15 cellular contexts compared by ENCODE assay signal in the genomic region with DNA sequence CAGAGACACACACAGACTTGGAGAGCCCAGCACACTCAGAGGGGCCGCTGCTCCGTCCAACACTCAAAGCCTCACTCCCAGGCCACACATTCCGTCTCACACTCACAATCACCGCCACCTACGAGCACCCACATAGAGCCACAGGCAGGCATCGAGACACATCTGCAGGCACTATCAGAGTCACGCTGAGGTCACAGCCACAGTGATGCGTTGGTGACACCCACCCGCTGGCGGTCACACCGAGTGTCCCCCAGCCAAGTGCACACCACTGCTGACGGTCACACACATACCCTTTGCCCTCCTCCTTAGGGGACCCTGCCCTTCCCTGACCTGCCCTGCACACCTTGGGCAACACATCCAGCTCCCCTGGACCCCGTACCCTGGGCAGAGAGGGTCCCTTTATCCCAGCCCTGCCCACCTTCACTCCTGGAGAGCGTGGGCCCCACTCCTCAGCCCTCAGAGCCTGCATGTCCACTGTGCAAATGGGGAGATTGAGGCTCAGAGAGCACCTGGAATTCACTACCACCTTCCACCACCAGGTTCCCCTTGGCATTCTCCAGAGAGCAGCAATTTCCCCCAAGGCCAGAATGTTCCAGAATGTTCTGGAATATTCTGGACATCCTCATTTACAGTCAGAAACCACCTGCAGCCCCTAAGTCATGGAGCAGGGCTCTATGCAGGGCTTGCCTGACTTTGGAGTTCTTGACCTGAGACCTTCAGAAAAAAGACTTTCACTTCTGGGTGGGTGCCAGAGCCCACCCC. TPM values are rescaled to one million over a fixed set of nuclear protein-coding genes. Genes with fewer than 3 reads are reported as not detected.
DNase-seq lines count a peak whose midpoint lies in the region; ATAC-seq and TF ChIP-seq lines count a peak whose summit lies in the region.
"Had no signal": no experiment of that assay in that cellular context is flagged by ENCODE, and none has a peak within 500 bp of the region (broad histone marks: within the 10 kb centered on the region; RNA-seq: fewer than 3 reads in every experiment).

No MANE protein-coding gene starts in this region.

- peak overlapping the region; percentile 22 for H3K27ac Mint-ChIP-seq in activated T-cell treated with anti-CD3 and anti-CD28 coated beads, Interleukin-2, amount 50 U/mL, for 24 hours
- H3K27ac Mint-ChIP-seq in endodermal cell: peak overlapping the region; percentile 35
- H3K27ac Mint-ChIP-seq: memory B cell had no signal

- H3K36me3 ChIP-seq in endodermal cell (ENCODE audit: control insufficient read depth, insufficient read depth, low read length) (no peaks in the 10 kb centered on the region), thoracic aorta (no peaks in the 10 kb centered on the region)
- H3K36me3 ChIP-seq: HAP-1 had no signal

- no peaks in the 10 kb centered on the region for H3K4me1 Mint-ChIP-seq in activated T-cell treated with anti-CD3 and anti-CD28 coated beads, Interleukin-2, amount 50 U/mL, for 24 hours (ENCODE audit: low read depth)
- H3K4me1 Mint-ChIP-seq in endodermal cell: no peaks in the 10 kb centered on the region
- H3K4me1 Mint-ChIP-seq: memory B cell had no signal

- H3K27me3 ChIP-seq in endodermal cell (ENCODE audit: control insufficient read depth, insufficient read depth, low read length, poor library complexity, severe bottlenecking) (no peaks in the 10 kb centered on the region), thoracic aorta (replicated peaks; ENCODE audit: insufficient read depth) (no peaks in the 10 kb centered on the region)

- no peak overlapping the region for H3K4me3 Mint-ChIP-seq in activated T-cell treated with anti-CD3 and anti-CD28 coated beads, Interleukin-2, amount 50 U/mL, for 24 hours
- H3K4me3 Mint-ChIP-seq in endodermal cell: no peak overlapping the region
- H3K4me3 Mint-ChIP-seq: memory B cell had no signal

- H3K4me3 ChIP-seq in endodermal cell (ENCODE audit: low read length) (no peak overlapping the region), thoracic aorta (no peak overlapping the region)
- H3K4me3 ChIP-seq: HAP-1 had no signal

- ATAC-seq in thoracic aorta (ENCODE audit: insufficient number of reproducible peaks, low FRiP score, low read depth): no peak
- ATAC-seq in HG02623 (IDR thresholded peaks at IDR 0.05; ENCODE audit: unreplicated experiment): no peak

- H3K9me3 ChIP-seq in endodermal cell (ENCODE audit: control insufficient read depth, low read length) (no peaks in the 10 kb centered on the region), thoracic aorta (no peaks in the 10 kb centered on the region)
- H3K9me3 ChIP-seq: HAP-1 had no signal

- H3K27ac ChIP-seq in endodermal cell (ENCODE audit: low read depth, low read length) (no peak overlapping the region), thoracic aorta (no peak overlapping the region)

- H3K4me1 ChIP-seq in endodermal cell (ENCODE audit: control insufficient read depth, insufficient read depth, low read length) (no peaks in the 10 kb centered on the region), thoracic aorta (ENCODE audit: control insufficient read depth in 1 of 2, low read depth in 2 of 2) (no peaks in the 10 kb centered on the region)
- H3K4me1 ChIP-seq: HAP-1 had no signal

- H3K9ac ChIP-seq in endodermal cell (ENCODE audit: extremely low read depth, low read length, poor library complexity, severe bottlenecking): no peak overlapping the region

- no peaks in the 10 kb centered on the region for H3K9me3 Mint-ChIP-seq in activated T-cell treated with anti-CD3 and anti-CD28 coated beads, Interleukin-2, amount 50 U/mL, for 24 hours
- H3K9me3 Mint-ChIP-seq in endodermal cell: no peaks in the 10 kb centered on the region
- H3K9me3 Mint-ChIP-seq: memory B cell had no signal

- 89 to 96% methylated on average over 9 to 14 of the region's 14 CpGs for WGBS in endodermal cell (ENCODE audit: insufficient coverage in 1 of 2, insufficient read length in 1 of 2), 2 experiments

- H3K36me3 Mint-ChIP-seq in activated T-cell treated with anti-CD3 and anti-CD28 coated beads, Interleukin-2, amount 50 U/mL, for 24 hours (ENCODE audit: low read depth): no peaks in the 10 kb centered on the region
- H3K36me3 Mint-ChIP-seq in endodermal cell (ENCODE audit: low read depth): no peaks in the 10 kb centered on the region
- H3K36me3 Mint-ChIP-seq: memory B cell had no signal

- TF ChIP-seq CTCF in endodermal cell (conservative IDR thresholded peaks at IDR 0.05): peak; percentile 64
- peak; percentile 23 for TF ChIP-seq CTCF in thoracic aorta (IDR thresholded peaks at IDR 0.05)

- H3K27me3 Mint-ChIP-seq in activated T-cell treated with anti-CD3 and anti-CD28 coated beads, Interleukin-2, amount 50 U/mL, for 24 hours: no peaks in the 10 kb centered on the region
- H3K27me3 Mint-ChIP-seq in endodermal cell (ENCODE audit: insufficient read depth): peaks cover 12% of the 10 kb centered on the region

- no peak for DNase-seq in activated T-cell treated with anti-CD3 and anti-CD28 coated beads, Interleukin-2, amount 50 U/mL, for 24 hours
- no peak for DNase-seq in activated T-cell treated with anti-CD3 and anti-CD28 coated beads, Interleukin-2, amount 50 U/mL, for 1 hour
- DNase-seq in endodermal cell: no peak
- no peak for DNase-seq in thoracic aorta (ENCODE audit: low spot score)
- no peak for DNase-seq in dermis blood vessel endothelial cell
- DNase-seq: aorta; hippocampal formation; KBM-7; NCI-H1930; SIG-M5; stimulated activated CD4-positive, alpha-beta T cell treated with anti-CD3 and anti-CD28 coated beads, Interleukin-4, amount 100 ng/mL, for 24 hours had no signal

RNA-seq across cellular contexts. Expression of gene FUT5, which starts 5.4 kb away (rescaled TPM):
- total RNA-seq in endodermal cell (1 to 10 TPM in 1 of 2 donors, not detected in 1; 1.3 TPM), thoracic aorta (not detected), dermis blood vessel endothelial cell (not detected in 2 replicates)
- polyA plus RNA-seq in endodermal cell (2013, experiment 1 of 2): not detected
- polyA plus RNA-seq in endodermal cell (2013, experiment 2 of 2): not detected
- total RNA-seq: A172, aorta had no signal
- polyA plus RNA-seq: aorta had no signal

RNA-seq across cellular contexts. Expression of gene FUT3, which starts 13.7 kb away (rescaled TPM):
- 1 to 10 TPM in 1 of 2 donors, not detected in 1; 1.3 TPM for total RNA-seq in endodermal cell
- 0.78 TPM for polyA plus RNA-seq in endodermal cell (2013, experiment 1 of 2)
- polyA plus RNA-seq in endodermal cell (2013, experiment 2 of 2): 0.46 TPM
- not detected for total RNA-seq in thoracic aorta
- not detected in 2 replicates for total RNA-seq in dermis blood vessel endothelial cell
- total RNA-seq: A172, aorta had no signal

RNA-seq across cellular contexts. Expression of gene FUT6, which starts 25.4 kb away (rescaled TPM):
- total RNA-seq in endodermal cell: not detected
- not detected for polyA plus RNA-seq in endodermal cell (2013, experiment 1 of 2)
- not detected for polyA plus RNA-seq in endodermal cell (2013, experiment 2 of 2)
- total RNA-seq in thoracic aorta: not detected
- total RNA-seq in dermis blood vessel endothelial cell: not detected in 2 replicates
- total RNA-seq: A172, aorta had no signal

RNA-seq across cellular contexts. Expression of gene NDUFA11, which starts 38.7 kb away (rescaled TPM):
- total RNA-seq in endodermal cell: 100 to 1,000 TPM; 242 to 269 TPM
- 216 TPM for polyA plus RNA-seq in endodermal cell (2013, experiment 1 of 2)
- polyA plus RNA-seq in endodermal cell (2013, experiment 2 of 2): 206 TPM
- total RNA-seq in thoracic aorta: 100 to 1,000 TPM in 1 of 2 donors, 10 to 100 TPM in 1; 83.2 to 177 TPM
- 283 and 366 TPM in 2 replicates for total RNA-seq in dermis blood vessel endothelial cell

RNA-seq across cellular contexts. Expression of gene VMAC, which starts 39.8 kb away (rescaled TPM):
- total RNA-seq in endodermal cell (1 to 10 TPM; 5.9 TPM), thoracic aorta (10 to 100 TPM; 13.3 to 13.6 TPM), dermis blood vessel endothelial cell (6.0 and 8.5 TPM in 2 replicates)
- 3.5 TPM for polyA plus RNA-seq in endodermal cell (2013, experiment 1 of 2)
- 3.4 TPM for polyA plus RNA-seq in endodermal cell (2013, experiment 2 of 2)
